ENCODE assay signal across 1 cellular context in genomic region chr17:41822216-41823140, GRCh38.
TF ChIP-seq lines count a peak whose summit lies in the region.

No MANE protein-coding gene starts in this region.

TF ChIP-seq in HepG2, 621 proteins besides CTCF, POLR2A, EP300 and RAD21 (continued from another document):
- TF ChIP-seq, protein P1, sequence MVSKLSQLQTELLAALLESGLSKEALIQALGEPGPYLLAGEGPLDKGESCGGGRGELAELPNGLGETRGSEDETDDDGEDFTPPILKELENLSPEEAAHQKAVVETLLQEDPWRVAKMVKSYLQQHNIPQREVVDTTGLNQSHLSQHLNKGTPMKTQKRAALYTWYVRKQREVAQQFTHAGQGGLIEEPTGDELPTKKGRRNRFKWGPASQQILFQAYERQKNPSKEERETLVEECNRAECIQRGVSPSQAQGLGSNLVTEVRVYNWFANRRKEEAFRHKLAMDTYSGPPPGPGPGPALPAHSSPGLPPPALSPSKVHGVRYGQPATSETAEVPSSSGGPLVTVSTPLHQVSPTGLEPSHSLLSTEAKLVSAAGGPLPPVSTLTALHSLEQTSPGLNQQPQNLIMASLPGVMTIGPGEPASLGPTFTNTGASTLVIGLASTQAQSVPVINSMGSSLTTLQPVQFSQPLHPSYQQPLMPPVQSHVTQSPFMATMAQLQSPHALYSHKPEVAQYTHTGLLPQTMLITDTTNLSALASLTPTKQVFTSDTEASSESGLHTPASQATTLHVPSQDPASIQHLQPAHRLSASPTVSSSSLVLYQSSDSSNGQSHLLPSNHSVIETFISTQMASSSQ (IDR thresholded peaks at IDR 0.05; ENCODE audit: low read depth), result no peak
- TF ChIP-seq, protein P1 (CRISPR knock-in tag; IDR thresholded peaks at IDR 0.05; ENCODE audit: borderline replicate concordance), result no peak
- TF ChIP-seq TEAD3 (CRISPR knock-in tag; optimal IDR thresholded peaks at IDR 0.05; ENCODE audit: borderline replicate concordance), result no peak
- TF ChIP-seq ZNF687 (CRISPR knock-in tag; IDR thresholded peaks at IDR 0.05), result peak; percentile 33; the same call in 1 of the 2 replicates
- TF ChIP-seq ZNF12 (CRISPR knock-in tag; IDR thresholded peaks at IDR 0.05), result no peak
- TF ChIP-seq, protein P2, sequence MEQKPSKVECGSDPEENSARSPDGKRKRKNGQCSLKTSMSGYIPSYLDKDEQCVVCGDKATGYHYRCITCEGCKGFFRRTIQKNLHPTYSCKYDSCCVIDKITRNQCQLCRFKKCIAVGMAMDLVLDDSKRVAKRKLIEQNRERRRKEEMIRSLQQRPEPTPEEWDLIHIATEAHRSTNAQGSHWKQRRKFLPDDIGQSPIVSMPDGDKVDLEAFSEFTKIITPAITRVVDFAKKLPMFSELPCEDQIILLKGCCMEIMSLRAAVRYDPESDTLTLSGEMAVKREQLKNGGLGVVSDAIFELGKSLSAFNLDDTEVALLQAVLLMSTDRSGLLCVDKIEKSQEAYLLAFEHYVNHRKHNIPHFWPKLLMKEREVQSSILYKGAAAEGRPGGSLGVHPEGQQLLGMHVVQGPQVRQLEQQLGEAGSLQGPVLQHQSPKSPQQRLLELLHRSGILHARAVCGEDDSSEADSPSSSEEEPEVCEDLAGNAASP (CRISPR knock-in tag; IDR thresholded peaks at IDR 0.05; ENCODE audit: borderline replicate concordance), result no peak
- TF ChIP-seq NFYC (CRISPR knock-in tag; IDR thresholded peaks at IDR 0.05), result no peak
- TF ChIP-seq, protein P3, sequence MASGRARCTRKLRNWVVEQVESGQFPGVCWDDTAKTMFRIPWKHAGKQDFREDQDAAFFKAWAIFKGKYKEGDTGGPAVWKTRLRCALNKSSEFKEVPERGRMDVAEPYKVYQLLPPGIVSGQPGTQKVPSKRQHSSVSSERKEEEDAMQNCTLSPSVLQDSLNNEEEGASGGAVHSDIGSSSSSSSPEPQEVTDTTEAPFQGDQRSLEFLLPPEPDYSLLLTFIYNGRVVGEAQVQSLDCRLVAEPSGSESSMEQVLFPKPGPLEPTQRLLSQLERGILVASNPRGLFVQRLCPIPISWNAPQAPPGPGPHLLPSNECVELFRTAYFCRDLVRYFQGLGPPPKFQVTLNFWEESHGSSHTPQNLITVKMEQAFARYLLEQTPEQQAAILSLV (CRISPR knock-in tag; IDR thresholded peaks at IDR 0.05; ENCODE audit: borderline replicate concordance), result peak; percentile 59; the same call in 1 of the 2 replicates
- no peak for TF ChIP-seq ZNF629 (CRISPR knock-in tag; conservative IDR thresholded peaks at IDR 0.05)
- TF ChIP-seq EZH2 (conservative IDR thresholded peaks at IDR 0.05; ENCODE audit: low read depth, low read length), result no peak
- TF ChIP-seq CHD2 (IDR thresholded peaks at IDR 0.05; ENCODE audit: low read depth, low read length), result no peak
- TF ChIP-seq GRHL1 (CRISPR knock-in tag; conservative IDR thresholded peaks at IDR 0.05), result no peak
- no peak for TF ChIP-seq ZNF205 (CRISPR knock-in tag; IDR thresholded peaks at IDR 0.05)
- TF ChIP-seq GATAD1 (CRISPR knock-in tag; IDR thresholded peaks at IDR 0.05), result no peak
- TF ChIP-seq POLR2AphosphoS5 (IDR thresholded peaks at IDR 0.05; ENCODE audit: low read depth, low read length), result peak; percentile 42
